28 cellular contexts compared by ENCODE assay signal in genomic region chr5:66952153-66952552, GRCh38.
"Had no signal": no experiment of that assay in that cellular context is flagged by ENCODE, and none has a peak within 500 bp of the region (broad histone marks: within the 10 kb centered on the region; RNA-seq: fewer than 3 reads in every experiment).

No MANE protein-coding gene starts in this region.

- H3K27ac Mint-ChIP-seq: activated naive CD4-positive, alpha-beta T cell treated with anti-CD3 and anti-CD28 coated beads, Interleukin-2, amount 10 ng/mL, durations not matched to agents 7 days and 5 days; activated naive CD4-positive, alpha-beta T cell treated with anti-CD3 and anti-CD28 coated beads, Interleukin-2, amount 50 U/mL, for 72 hours; activated T-cell treated with anti-CD3 and anti-CD28 coated beads, Interleukin-2, amount 50 U/mL, for 24 hours; activated T-cell treated with anti-CD3 and anti-CD28 coated beads, Interleukin-2, amount 50 U/mL, for 72 hours; effector memory CD8-positive, alpha-beta T cell had no signal

- ATAC-seq: activated naive CD4-positive, alpha-beta T cell treated with anti-CD3 and anti-CD28 coated beads, Interleukin-2, amount 50 U/mL, for 72 hours; activated T-cell treated with anti-CD3 and anti-CD28 coated beads, Interleukin-2, amount 50 U/mL, for 72 hours; body of pancreas; effector memory CD8-positive, alpha-beta T cell; gastroesophageal sphincter; heart right ventricle had no signal

- H3K4me2 ChIP-seq: hepatocyte had no signal

- H3K27me3 Mint-ChIP-seq: activated naive CD4-positive, alpha-beta T cell treated with anti-CD3 and anti-CD28 coated beads, Interleukin-2, amount 10 ng/mL, durations not matched to agents 7 days and 5 days had no signal

- H3K27me3 ChIP-seq: adrenal gland, body of pancreas, esophagus squamous epithelium, gastroesophageal sphincter, heart right ventricle, hepatocyte had no signal

- H3K4me3 ChIP-seq: adrenal gland, body of pancreas, esophagus squamous epithelium, gastroesophageal sphincter, heart right ventricle, hepatocyte had no signal

- H3K36me3 ChIP-seq: adrenal gland, esophagus squamous epithelium, gastroesophageal sphincter, heart right ventricle had no signal

- H3K4me1 ChIP-seq: adrenal gland, body of pancreas, gastroesophageal sphincter had no signal

- H3K27ac ChIP-seq: adrenal gland, body of pancreas, epithelial cell of prostate, esophagus squamous epithelium, gastroesophageal sphincter, heart right ventricle, hepatocyte had no signal

- H2AFZ ChIP-seq: hepatocyte had no signal

- H3K79me2 ChIP-seq: hepatocyte had no signal

- H3K9me3 Mint-ChIP-seq: effector memory CD8-positive, alpha-beta T cell had no signal

- H3K9me3 ChIP-seq: adrenal gland, body of pancreas, esophagus squamous epithelium, gastroesophageal sphincter, heart right ventricle had no signal

- H3K4me3 Mint-ChIP-seq: activated naive CD4-positive, alpha-beta T cell treated with anti-CD3 and anti-CD28 coated beads, Interleukin-2, amount 10 ng/mL, durations not matched to agents 7 days and 5 days; activated T-cell treated with anti-CD3 and anti-CD28 coated beads, Interleukin-2, amount 50 U/mL, for 24 hours; activated T-cell treated with anti-CD3 and anti-CD28 coated beads, Interleukin-2, amount 50 U/mL, for 72 hours; effector memory CD8-positive, alpha-beta T cell had no signal

- H3K36me3 Mint-ChIP-seq: activated naive CD4-positive, alpha-beta T cell treated with anti-CD3 and anti-CD28 coated beads, Interleukin-2, amount 50 U/mL, for 72 hours had no signal

- DNase-seq: activated CD4-positive, alpha-beta T cell treated with anti-CD3 and anti-CD28 coated beads for 4 hours; activated CD4-positive, alpha-beta T cell treated with anti-CD3 and anti-CD28 coated beads, Interleukin-2, amount 50 U/mL, for 1 hour; activated CD4-positive, alpha-beta T cell treated with anti-CD3 and anti-CD28 coated beads, Interleukin-2, amount 50 U/mL, for 48 hours; activated CD4-positive, CD25-positive, alpha-beta regulatory T cell; activated CD4-positive, CD25-positive, alpha-beta regulatory T cell treated with anti-CD3 and anti-CD28 coated beads, Interleukin-2, amount 50 U/mL, for 72 hours; activated CD8-positive, alpha-beta memory T cell treated with anti-CD3 and anti-CD28 coated beads, Interleukin-2, amount 50 U/mL, for 48 hours; activated gamma-delta T cell; activated naive CD4-positive, alpha-beta T cell; activated naive CD4-positive, alpha-beta T cell treated with anti-CD3 and anti-CD28 coated beads, Interleukin-2, amount 10 ng/mL, durations not matched to agents 7 days and 5 days; activated T-cell treated with anti-CD3 and anti-CD28 coated beads for 4 hours; activated T-cell treated with anti-CD3 and anti-CD28 coated beads, Interleukin-2, amount 50 U/mL, for 24 hours; activated T-cell treated with anti-CD3 and anti-CD28 coated beads, Interleukin-2, amount 50 U/mL, for 72 hours; adrenal gland; amygdala; aorta; body of pancreas; caudate nucleus; cortex of kidney; dermis blood vessel endothelial cell; effector CD4-positive, alpha-beta T cell; effector memory CD8-positive, alpha-beta T cell; esophagus squamous epithelium; heart right ventricle; T-helper 1 cell had no signal
